ENCODE assay signal across 10 cellular contexts in genomic region chr19:54420383-54421168, GRCh38. TPM values are rescaled to one million over a fixed set of nuclear protein-coding genes. Genes with fewer than 3 reads are reported as not detected.
DNase-seq lines count a peak whose midpoint lies in the region; ATAC-seq lines count a peak whose summit lies in the region.
"Had no signal": no experiment of that assay in that cellular context is flagged by ENCODE, and none has a peak within 500 bp of the region (broad histone marks: within the 10 kb centered on the region; RNA-seq: fewer than 3 reads in every experiment).

No MANE protein-coding gene starts in this region.

- peak; percentile 97 for DNase-seq in H7
- peak; percentile 80 for DNase-seq in iPS-NIHi11 (ENCODE audit: low spot score)
- peak; percentile 99 for DNase-seq in putamen (ENCODE audit: low spot score)
- DNase-seq in NCI-H2029 treated with DMSO at 0.1 percent for 48 hours (lab: John Stamatoyannopoulos, UW) = no peak
- no peak for DNase-seq in SIG-M5 (lab: John Stamatoyannopoulos, UW)
- no peak for DNase-seq in activated T-cell treated with anti-CD3 and anti-CD28 coated beads for 4 hours
- DNase-seq: PC-9; stimulated activated CD4-positive, alpha-beta T cell treated with anti-CD3 and anti-CD28 coated beads, Interleukin-4, amount 100 ng/mL, for 4 hours had no signal

- H3K4me3 ChIP-seq in H7 (ENCODE audit: insufficient read depth, low read depth, low read length) = peak overlapping the region; percentile 34
- H3K4me3 ChIP-seq: PC-9 had no signal

- peaks cover 17% of the 10 kb centered on the region for H3K27me3 ChIP-seq in H7 (ENCODE audit: control insufficient read depth, insufficient read depth, low read length)

- H3K27ac ChIP-seq in cingulate gyrus (ENCODE audit: low read depth, low read length) = peak overlapping the region; percentile 100
- H3K27ac ChIP-seq: PC-9 had no signal

- no peaks in the 10 kb centered on the region; the same call in 1 of the 2 replicates for H3K36me3 ChIP-seq in H7 (replicated peaks; ENCODE audit: control insufficient read depth, insufficient read depth, low read length)

- ATAC-seq in HG03521 (IDR thresholded peaks at IDR 0.05; ENCODE audit: unreplicated experiment) = no peak

RNA-seq across cellular contexts. Expression of gene TTYH1, which starts 5.3 kb away (rescaled TPM):
- total RNA-seq in H7 (2014; rRNA removed; shearing (Covaris generic)) = 13.4 and 17.7 TPM in 2 replicates

RNA-seq across cellular contexts. Expression of gene LENG8, which starts 28.4 kb away (rescaled TPM):
- total RNA-seq in H7 (2014; rRNA removed; shearing (Covaris generic)) = 25.3 and 30.7 TPM in 2 replicates

RNA-seq across cellular contexts. Expression of gene LENG9, which starts 43.0 kb away (rescaled TPM):
- 3.5 and 7.9 TPM in 2 replicates for total RNA-seq in H7 (2014; rRNA removed; shearing (Covaris generic))

RNA-seq across cellular contexts. Expression of gene CDC42EP5, which starts 52.5 kb away (rescaled TPM):
- 0.70 and 4.3 TPM in 2 replicates for total RNA-seq in H7 (2014; rRNA removed; shearing (Covaris generic))

RNA-seq across cellular contexts. Expression of gene LAIR1, which starts 55.8 kb away (rescaled TPM):
- total RNA-seq in H7 (2014; rRNA removed; shearing (Covaris generic)) = 0.07 and 0.33 TPM in 2 replicates
- total RNA-seq: PC-9 had no signal

Comparison
In these comparisons a context has a peak if more than half of its experiments do, and no peak if none do; other contexts are left out.
1. DNase-seq: peak in H7 (single experiment), iPS-NIHi11 (single experiment) and putamen (single experiment); none in NCI-H2029 treated with DMSO at 0.1 percent for 48 hours (single experiment), SIG-M5 (single experiment) and activated T-cell treated with anti-CD3 and anti-CD28 coated beads for 4 hours (single experiment).